Comparison of ENCODE assay signal across 1 cellular context in genomic region chr2:41283079-41283765, GRCh38.
TF ChIP-seq lines count a peak whose summit lies in the region.

No MANE protein-coding gene starts in this region.

TF ChIP-seq in HepG2, 621 proteins besides CTCF, POLR2A, EP300 and RAD21 (continued from another document):
- TF ChIP-seq BCLAF1 (IDR thresholded peaks at IDR 0.05) (no peak), MTF2 (CRISPR knock-in tag; IDR thresholded peaks at IDR 0.05; ENCODE audit: borderline replicate concordance) (no peak), SNAI1 (CRISPR knock-in tag; IDR thresholded peaks at IDR 0.05; ENCODE audit: borderline replicate concordance) (no peak), HES4 (CRISPR knock-in tag; IDR thresholded peaks at IDR 0.05; ENCODE audit: borderline replicate concordance) (no peak), ZNF431 (CRISPR knock-in tag; IDR thresholded peaks at IDR 0.05; ENCODE audit: borderline replicate concordance, low read depth) (no peak), SRF (IDR thresholded peaks at IDR 0.05; ENCODE audit: low read depth, low read length) (no peak), ZNF124 (CRISPR knock-in tag; IDR thresholded peaks at IDR 0.05) (no peak), HDAC2 (CRISPR knock-in tag; IDR thresholded peaks at IDR 0.05) (no peak), PITX1 (CRISPR knock-in tag; IDR thresholded peaks at IDR 0.05) (no peak), KMT2B (CRISPR knock-in tag; IDR thresholded peaks at IDR 0.05) (no peak), ZNF672 (CRISPR knock-in tag; IDR thresholded peaks at IDR 0.05) (no peak)
- TF ChIP-seq, protein P1, sequence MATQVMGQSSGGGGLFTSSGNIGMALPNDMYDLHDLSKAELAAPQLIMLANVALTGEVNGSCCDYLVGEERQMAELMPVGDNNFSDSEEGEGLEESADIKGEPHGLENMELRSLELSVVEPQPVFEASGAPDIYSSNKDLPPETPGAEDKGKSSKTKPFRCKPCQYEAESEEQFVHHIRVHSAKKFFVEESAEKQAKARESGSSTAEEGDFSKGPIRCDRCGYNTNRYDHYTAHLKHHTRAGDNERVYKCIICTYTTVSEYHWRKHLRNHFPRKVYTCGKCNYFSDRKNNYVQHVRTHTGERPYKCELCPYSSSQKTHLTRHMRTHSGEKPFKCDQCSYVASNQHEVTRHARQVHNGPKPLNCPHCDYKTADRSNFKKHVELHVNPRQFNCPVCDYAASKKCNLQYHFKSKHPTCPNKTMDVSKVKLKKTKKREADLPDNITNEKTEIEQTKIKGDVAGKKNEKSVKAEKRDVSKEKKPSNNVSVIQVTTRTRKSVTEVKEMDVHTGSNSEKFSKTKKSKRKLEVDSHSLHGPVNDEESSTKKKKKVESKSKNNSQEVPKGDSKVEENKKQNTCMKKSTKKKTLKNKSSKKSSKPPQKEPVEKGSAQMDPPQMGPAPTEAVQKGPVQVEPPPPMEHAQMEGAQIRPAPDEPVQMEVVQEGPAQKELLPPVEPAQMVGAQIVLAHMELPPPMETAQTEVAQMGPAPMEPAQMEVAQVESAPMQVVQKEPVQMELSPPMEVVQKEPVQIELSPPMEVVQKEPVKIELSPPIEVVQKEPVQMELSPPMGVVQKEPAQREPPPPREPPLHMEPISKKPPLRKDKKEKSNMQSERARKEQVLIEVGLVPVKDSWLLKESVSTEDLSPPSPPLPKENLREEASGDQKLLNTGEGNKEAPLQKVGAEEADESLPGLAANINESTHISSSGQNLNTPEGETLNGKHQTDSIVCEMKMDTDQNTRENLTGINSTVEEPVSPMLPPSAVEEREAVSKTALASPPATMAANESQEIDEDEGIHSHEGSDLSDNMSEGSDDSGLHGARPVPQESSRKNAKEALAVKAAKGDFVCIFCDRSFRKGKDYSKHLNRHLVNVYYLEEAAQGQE (IDR thresholded peaks at IDR 0.05; ENCODE audit: borderline replicate concordance in 1 of 2, low read depth in 1 of 2, low read length in 2 of 2), result no peak
- TF ChIP-seq, protein P2, sequence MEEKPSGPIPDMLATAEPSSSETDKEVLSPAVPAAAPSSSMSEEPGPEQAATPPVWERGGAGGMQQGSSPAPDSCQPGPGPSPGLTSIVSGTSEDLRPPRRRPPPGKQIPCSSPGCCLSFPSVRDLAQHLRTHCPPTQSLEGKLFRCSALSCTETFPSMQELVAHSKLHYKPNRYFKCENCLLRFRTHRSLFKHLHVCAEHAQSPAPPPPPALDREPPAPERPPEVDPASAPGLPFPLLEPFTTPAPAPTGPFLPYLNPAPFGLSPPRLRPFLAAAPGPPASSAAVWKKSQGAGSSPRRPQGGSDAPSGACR (CRISPR knock-in tag; IDR thresholded peaks at IDR 0.05), result no peak
TF ChIP-seq in HepG2: peak in this region for 0.
